16 cellular contexts compared by ENCODE assay signal in genomic region chr7:94810496-94810895, GRCh38.
"Had no signal": no experiment of that assay in that cellular context is flagged by ENCODE, and none has a peak within 500 bp of the region (broad histone marks: within the 10 kb centered on the region; RNA-seq: fewer than 3 reads in every experiment).

No MANE protein-coding gene starts in this region.

- DNase-seq: colonic mucosa; dermis blood vessel endothelial cell; esophagus squamous epithelium; foreskin keratinocyte; head of caudate nucleus; hypothalamus; kidney glomerular epithelial cell; mucosa of descending colon; naive thymus-derived CD8-positive, alpha-beta T cell; sigmoid colon; small intestine; stimulated activated CD4-positive, alpha-beta T cell treated with anti-CD3 and anti-CD28 coated beads, Interleukin-12 subunit alpha, Interleukin-12 subunit beta, amount 100 ng/mL, for 4 hours; stimulated activated CD4-positive, alpha-beta T cell treated with anti-CD3 and anti-CD28 coated beads, Interleukin-2, amount 100 ng/mL, for 48 hours; stimulated activated naive CD4-positive, alpha-beta T cell treated with Interleukin-2 at 50 U/mL for 16 hours; trophoblast cell had no signal

- H3K4me3 ChIP-seq: colonic mucosa, esophagus squamous epithelium, mucosa of descending colon, right atrium auricular region, sigmoid colon had no signal

- ATAC-seq: foreskin keratinocyte; mucosa of descending colon; naive thymus-derived CD8-positive, alpha-beta T cell had no signal
